ENCODE assay signal across 19 cellular contexts in the genomic region with DNA sequence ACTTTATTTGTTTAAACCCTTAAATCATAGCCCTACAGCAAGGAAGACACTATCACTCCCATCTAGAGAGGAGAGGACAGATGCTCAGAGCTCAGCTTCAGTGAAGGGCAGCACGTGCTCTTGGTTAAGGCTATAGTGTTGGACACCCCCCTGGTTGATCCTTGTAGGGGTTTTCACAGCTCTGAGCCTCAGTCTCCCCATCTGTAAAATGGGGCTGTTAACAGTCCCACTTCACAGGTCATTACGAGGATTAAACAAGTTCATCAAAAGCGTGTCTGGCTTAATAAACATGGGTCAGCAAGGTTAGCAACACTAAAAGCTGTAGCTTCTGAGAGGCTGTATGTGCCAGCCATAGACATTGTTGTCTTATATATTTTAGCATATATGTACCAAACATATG.
"Had no signal": no experiment of that assay in that cellular context is flagged by ENCODE, and none has a peak within 500 bp of the region (broad histone marks: within the 10 kb centered on the region; RNA-seq: fewer than 3 reads in every experiment).

No MANE protein-coding gene starts in this region.

- H3K9me3 ChIP-seq: gastroesophageal sphincter, heart right ventricle, right atrium auricular region, transverse colon, vagina had no signal

- DNase-seq: activated CD4-positive, CD25-positive, alpha-beta regulatory T cell treated with anti-CD3 and anti-CD28 coated beads, Interleukin-2, amount 50 U/mL, for 72 hours; activated effector memory CD4-positive, alpha-beta T cell treated with Interleukin-2 at 50 U/mL for 16 hours; activated T-cell treated with anti-CD3 and anti-CD28 coated beads, Interleukin-2, amount 50 U/mL, for 1 hour; heart right ventricle; left colon; naive thymus-derived CD4-positive, alpha-beta T cell; nucleus accumbens; stimulated activated CD4-positive, alpha-beta T cell treated with anti-CD3 and anti-CD28 coated beads, Interleukin-4, amount 100 ng/mL, for 24 hours; stimulated activated naive CD4-positive, alpha-beta T cell treated with Interleukin-2 at 50 U/mL for 16 hours; substantia nigra; T1000; transverse colon had no signal

- H3K27ac ChIP-seq: gastroesophageal sphincter, heart right ventricle, right atrium auricular region, transverse colon, vagina had no signal

- H3K9me3 Mint-ChIP-seq: activated naive CD4-positive, alpha-beta T cell treated with anti-CD3 and anti-CD28 coated beads, Interleukin-2, amount 50 U/mL, for 72 hours; naive thymus-derived CD4-positive, alpha-beta T cell had no signal

- ATAC-seq: activated naive CD4-positive, alpha-beta T cell treated with anti-CD3 and anti-CD28 coated beads, Interleukin-2, amount 50 U/mL, for 72 hours; gastroesophageal sphincter; heart right ventricle; left colon had no signal

- H3K4me3 Mint-ChIP-seq: naive thymus-derived CD4-positive, alpha-beta T cell had no signal

- H3K27me3 ChIP-seq: gastroesophageal sphincter, heart right ventricle, right atrium auricular region, transverse colon, vagina had no signal

- H3K27ac Mint-ChIP-seq: progenitor cell of endocrine pancreas had no signal

- H3K36me3 ChIP-seq: gastroesophageal sphincter, transverse colon, vagina had no signal

- H3K4me3 ChIP-seq: gastroesophageal sphincter, heart right ventricle, lung, right atrium auricular region, skin epidermis, transverse colon, vagina had no signal

- H3K27me3 Mint-ChIP-seq: naive thymus-derived CD4-positive, alpha-beta T cell; progenitor cell of endocrine pancreas had no signal
